ENCODE assay signal across 8 cellular contexts in the genomic region with DNA sequence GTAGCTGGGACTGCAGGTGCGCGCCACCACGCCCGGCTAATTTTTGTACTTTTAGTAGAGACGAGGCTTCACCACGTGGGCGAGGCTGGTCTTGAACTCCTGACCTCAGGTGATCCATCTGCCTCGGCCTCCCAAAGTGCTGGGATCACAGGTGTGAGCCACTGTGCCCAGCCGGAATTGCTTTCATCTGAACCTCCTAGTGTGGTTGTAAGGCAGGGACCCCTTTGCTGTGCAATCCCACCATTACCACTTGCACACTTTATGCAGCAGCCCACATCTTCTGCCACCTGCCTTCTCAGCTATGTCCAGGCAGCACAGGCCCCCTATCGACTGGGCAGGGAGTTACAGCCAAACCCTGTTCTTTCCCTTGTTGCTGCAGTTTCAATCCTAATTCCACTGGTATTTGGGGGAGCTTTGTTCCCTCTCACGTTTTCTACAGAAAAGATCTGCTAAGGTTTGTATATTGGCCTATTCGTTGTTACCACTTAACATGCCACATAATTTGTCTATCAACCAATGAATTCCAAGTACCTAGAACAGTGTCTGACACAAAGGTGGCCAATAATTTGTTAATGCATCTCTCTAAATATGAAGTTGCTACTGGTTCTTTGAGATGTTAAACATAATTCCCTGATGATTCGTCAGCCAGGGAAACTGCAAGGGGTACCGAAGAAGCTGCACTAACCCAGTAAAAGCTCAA. TPM values are rescaled to one million over a fixed set of nuclear protein-coding genes. Genes with fewer than 3 reads are reported as not detected.
DNase-seq lines count a peak whose midpoint lies in the region; ATAC-seq and TF ChIP-seq lines count a peak whose summit lies in the region.

No MANE protein-coding gene starts in this region.

- ATAC-seq in HG02870 (IDR thresholded peaks at IDR 0.05; ENCODE audit: unreplicated experiment) (peak; percentile 59), SK-N-SH treated with all-trans-retinoic acid at 6 μM for 48 hours (peak; percentile 64), memory B cell (ENCODE audit: low read depth) (peak; percentile 73), GM19467 (IDR thresholded peaks at IDR 0.05; ENCODE audit: unreplicated experiment) (no peak), GM21390 (IDR thresholded peaks at IDR 0.05; ENCODE audit: unreplicated experiment) (no peak)

- no peaks in the 10 kb centered on the region for H3K9me3 Mint-ChIP-seq in memory B cell

- H3K36me3 Mint-ChIP-seq in memory B cell = peaks cover 17% of the 10 kb centered on the region

- no peaks in the 10 kb centered on the region for H3K27me3 Mint-ChIP-seq in memory B cell

- peak overlapping the region; percentile 75 for H3K27ac Mint-ChIP-seq in memory B cell

- no peak overlapping the region for H3K4me3 Mint-ChIP-seq in memory B cell

- peak; percentile 19 for DNase-seq in Daoy (ENCODE audit: low read depth)
- DNase-seq in activated naive CD8-positive, alpha-beta T cell treated with anti-CD3 and anti-CD28 coated beads, Interleukin-2, amount 50 U/mL, for 16 hours (ENCODE audit: low read depth, low spot score) = peak; percentile 14
- peak; percentile 39 to 46 for DNase-seq in memory B cell (ENCODE audit: low spot score in 2 of 2)
- DNase-seq in pons (ENCODE audit: low spot score) = no peak

- peaks cover 22% of the 10 kb centered on the region for H3K4me1 Mint-ChIP-seq in memory B cell

TF ChIP-seq in SK-N-SH treated with all-trans-retinoic acid at 6 μM for 48 hours, 23 proteins besides CTCF, POLR2A, EP300 and RAD21:
- TF ChIP-seq RARB (CRISPR knock-in tag; IDR thresholded peaks at IDR 0.05) = no peak
- no peak for TF ChIP-seq OSR1 (CRISPR knock-in tag; IDR thresholded peaks at IDR 0.05)
- no peak for TF ChIP-seq ZNF565 (CRISPR knock-in tag; conservative IDR thresholded peaks at IDR 0.05; ENCODE audit: low read depth)
- TF ChIP-seq, protein P1, sequence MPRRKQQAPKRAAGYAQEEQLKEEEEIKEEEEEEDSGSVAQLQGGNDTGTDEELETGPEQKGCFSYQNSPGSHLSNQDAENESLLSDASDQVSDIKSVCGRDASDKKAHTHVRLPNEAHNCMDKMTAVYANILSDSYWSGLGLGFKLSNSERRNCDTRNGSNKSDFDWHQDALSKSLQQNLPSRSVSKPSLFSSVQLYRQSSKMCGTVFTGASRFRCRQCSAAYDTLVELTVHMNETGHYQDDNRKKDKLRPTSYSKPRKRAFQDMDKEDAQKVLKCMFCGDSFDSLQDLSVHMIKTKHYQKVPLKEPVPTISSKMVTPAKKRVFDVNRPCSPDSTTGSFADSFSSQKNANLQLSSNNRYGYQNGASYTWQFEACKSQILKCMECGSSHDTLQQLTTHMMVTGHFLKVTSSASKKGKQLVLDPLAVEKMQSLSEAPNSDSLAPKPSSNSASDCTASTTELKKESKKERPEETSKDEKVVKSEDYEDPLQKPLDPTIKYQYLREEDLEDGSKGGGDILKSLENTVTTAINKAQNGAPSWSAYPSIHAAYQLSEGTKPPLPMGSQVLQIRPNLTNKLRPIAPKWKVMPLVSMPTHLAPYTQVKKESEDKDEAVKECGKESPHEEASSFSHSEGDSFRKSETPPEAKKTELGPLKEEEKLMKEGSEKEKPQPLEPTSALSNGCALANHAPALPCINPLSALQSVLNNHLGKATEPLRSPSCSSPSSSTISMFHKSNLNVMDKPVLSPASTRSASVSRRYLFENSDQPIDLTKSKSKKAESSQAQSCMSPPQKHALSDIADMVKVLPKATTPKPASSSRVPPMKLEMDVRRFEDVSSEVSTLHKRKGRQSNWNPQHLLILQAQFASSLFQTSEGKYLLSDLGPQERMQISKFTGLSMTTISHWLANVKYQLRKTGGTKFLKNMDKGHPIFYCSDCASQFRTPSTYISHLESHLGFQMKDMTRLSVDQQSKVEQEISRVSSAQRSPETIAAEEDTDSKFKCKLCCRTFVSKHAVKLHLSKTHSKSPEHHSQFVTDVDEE (CRISPR knock-in tag; IDR thresholded peaks at IDR 0.05) = no peak
- no peak for TF ChIP-seq SNAI2 (CRISPR knock-in tag; IDR thresholded peaks at IDR 0.05)
- no peak for TF ChIP-seq ARNTL (CRISPR knock-in tag; IDR thresholded peaks at IDR 0.05; ENCODE audit: borderline replicate concordance, low read depth)
- TF ChIP-seq TCF4 (CRISPR knock-in tag; IDR thresholded peaks at IDR 0.05; ENCODE audit: borderline replicate concordance) = no peak
- TF ChIP-seq ZNF70 (CRISPR knock-in tag; IDR thresholded peaks at IDR 0.05) = no peak
- TF ChIP-seq, protein P2, sequence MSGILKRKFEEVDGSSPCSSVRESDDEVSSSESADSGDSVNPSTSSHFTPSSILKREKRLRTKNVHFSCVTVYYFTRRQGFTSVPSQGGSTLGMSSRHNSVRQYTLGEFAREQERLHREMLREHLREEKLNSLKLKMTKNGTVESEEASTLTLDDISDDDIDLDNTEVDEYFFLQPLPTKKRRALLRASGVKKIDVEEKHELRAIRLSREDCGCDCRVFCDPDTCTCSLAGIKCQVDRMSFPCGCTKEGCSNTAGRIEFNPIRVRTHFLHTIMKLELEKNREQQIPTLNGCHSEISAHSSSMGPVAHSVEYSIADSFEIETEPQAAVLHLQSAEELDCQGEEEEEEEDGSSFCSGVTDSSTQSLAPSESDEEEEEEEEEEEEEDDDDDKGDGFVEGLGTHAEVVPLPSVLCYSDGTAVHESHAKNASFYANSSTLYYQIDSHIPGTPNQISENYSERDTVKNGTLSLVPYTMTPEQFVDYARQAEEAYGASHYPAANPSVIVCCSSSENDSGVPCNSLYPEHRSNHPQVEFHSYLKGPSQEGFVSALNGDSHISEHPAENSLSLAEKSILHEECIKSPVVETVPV (CRISPR knock-in tag; IDR thresholded peaks at IDR 0.05) = no peak
- no peak for TF ChIP-seq PPARA (CRISPR knock-in tag; IDR thresholded peaks at IDR 0.05; ENCODE audit: borderline replicate concordance)
- TF ChIP-seq, protein P3, sequence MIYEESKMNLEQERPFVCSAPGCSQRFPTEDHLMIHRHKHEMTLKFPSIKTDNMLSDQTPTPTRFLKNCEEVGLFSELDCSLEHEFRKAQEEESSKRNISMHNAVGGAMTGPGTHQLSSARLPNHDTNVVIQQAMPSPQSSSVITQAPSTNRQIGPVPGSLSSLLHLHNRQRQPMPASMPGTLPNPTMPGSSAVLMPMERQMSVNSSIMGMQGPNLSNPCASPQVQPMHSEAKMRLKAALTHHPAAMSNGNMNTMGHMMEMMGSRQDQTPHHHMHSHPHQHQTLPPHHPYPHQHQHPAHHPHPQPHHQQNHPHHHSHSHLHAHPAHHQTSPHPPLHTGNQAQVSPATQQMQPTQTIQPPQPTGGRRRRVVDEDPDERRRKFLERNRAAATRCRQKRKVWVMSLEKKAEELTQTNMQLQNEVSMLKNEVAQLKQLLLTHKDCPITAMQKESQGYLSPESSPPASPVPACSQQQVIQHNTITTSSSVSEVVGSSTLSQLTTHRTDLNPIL (CRISPR knock-in tag; IDR thresholded peaks at IDR 0.05; ENCODE audit: low read depth) = no peak

RNA-seq across cellular contexts. Expression of a gene that starts 6.5 kb away (rescaled TPM):
- 2,217 and 4,418 TPM in 2 replicates for total RNA-seq in Daoy (2014; rRNA removed; shearing (Covaris generic))

RNA-seq across cellular contexts. Expression of a gene that starts 26.5 kb away (rescaled TPM):
- total RNA-seq in Daoy (2014; rRNA removed; shearing (Covaris generic)) = 0.17 TPM in 1 of 2 replicates, not detected in the other

Comparison
In these comparisons a context has a peak if more than half of its experiments do, and no peak if none do; other contexts are left out.
1. ATAC-seq: peak in HG02870 (single experiment), SK-N-SH treated with all-trans-retinoic acid at 6 μM for 48 hours (single experiment) and memory B cell (single experiment); none in GM19467 (single experiment) and GM21390 (single experiment).